Comparison of ENCODE assay signal across 15 cellular contexts in genomic region chr5:166073921-166074838, GRCh38.
"Had no signal": no experiment of that assay in that cellular context is flagged by ENCODE, and none has a peak within 500 bp of the region (broad histone marks: within the 10 kb centered on the region; RNA-seq: fewer than 3 reads in every experiment).

No MANE protein-coding gene starts in this region.

- H3K9me3 Mint-ChIP-seq: nephron progenitor cell had no signal

- H3K27ac Mint-ChIP-seq: activated naive CD4-positive, alpha-beta T cell treated with anti-CD3 and anti-CD28 coated beads, Interleukin-2, amount 10 ng/mL, durations not matched to agents 7 days and 5 days; activated T-helper 17 cell treated with anti-CD3 and anti-CD28 coated beads, Interleukin-2, amount 50 U/mL, for 72 hours; stimulated activated naive CD8-positive, alpha-beta T cell treated with anti-CD3 and anti-CD28 coated beads, Interleukin-15, Interleukin-2, amounts not matched to agents 100 ng/mL and 50 ng/mL, for 24 hours had no signal

- ATAC-seq: activated T-helper 17 cell treated with anti-CD3 and anti-CD28 coated beads, Interleukin-2, amount 50 U/mL, for 72 hours; heart left ventricle; left lobe of liver; pancreas had no signal

- H3K36me3 ChIP-seq: cardiac muscle cell, heart left ventricle, pancreas, upper lobe of left lung had no signal

- DNase-seq: activated CD4-positive, alpha-beta T cell treated with anti-CD3 and anti-CD28 coated beads for 48 hours; activated CD8-positive, alpha-beta memory T cell treated with anti-CD3 and anti-CD28 coated beads for 24 hours; activated naive CD4-positive, alpha-beta T cell treated with anti-CD3 and anti-CD28 coated beads, Interleukin-2, amount 10 ng/mL, durations not matched to agents 7 days and 5 days; effector CD4-positive, alpha-beta T cell; heart left ventricle; nephron progenitor cell; pancreas; stimulated activated CD4-positive, alpha-beta T cell treated with anti-CD3 and anti-CD28 coated beads, Interleukin-4, amount 100 ng/mL, for 1 hour; stimulated activated CD8-positive, alpha-beta memory T cell treated with anti-CD3 and anti-CD28 coated beads, Interleukin-4, amount 100 ng/mL, for 48 hours; T-helper 1 cell; upper lobe of left lung had no signal

- H3K4me3 ChIP-seq: cardiac muscle cell, heart left ventricle, pancreas, upper lobe of left lung had no signal

- H3K4me1 ChIP-seq: heart left ventricle, pancreas, upper lobe of left lung had no signal

- FAIRE-seq: pancreas had no signal

- H3K4me1 Mint-ChIP-seq: activated naive CD4-positive, alpha-beta T cell treated with anti-CD3 and anti-CD28 coated beads, Interleukin-2, amount 10 ng/mL, durations not matched to agents 7 days and 5 days; activated T-helper 17 cell treated with anti-CD3 and anti-CD28 coated beads, Interleukin-2, amount 50 U/mL, for 72 hours had no signal

- H3K27ac ChIP-seq: cardiac muscle cell, heart left ventricle, pancreas, upper lobe of left lung had no signal

- H3K36me3 Mint-ChIP-seq: activated naive CD4-positive, alpha-beta T cell treated with anti-CD3 and anti-CD28 coated beads, Interleukin-2, amount 10 ng/mL, durations not matched to agents 7 days and 5 days had no signal

- H3K4me3 Mint-ChIP-seq: activated naive CD4-positive, alpha-beta T cell treated with anti-CD3 and anti-CD28 coated beads, Interleukin-2, amount 10 ng/mL, durations not matched to agents 7 days and 5 days; activated T-helper 17 cell treated with anti-CD3 and anti-CD28 coated beads, Interleukin-2, amount 50 U/mL, for 72 hours; nephron progenitor cell; stimulated activated naive CD8-positive, alpha-beta T cell treated with anti-CD3 and anti-CD28 coated beads, Interleukin-15, Interleukin-2, amounts not matched to agents 100 ng/mL and 50 ng/mL, for 24 hours had no signal

- H3K27me3 Mint-ChIP-seq: activated naive CD4-positive, alpha-beta T cell treated with anti-CD3 and anti-CD28 coated beads, Interleukin-2, amount 10 ng/mL, durations not matched to agents 7 days and 5 days; activated T-helper 17 cell treated with anti-CD3 and anti-CD28 coated beads, Interleukin-2, amount 50 U/mL, for 72 hours; stimulated activated naive CD8-positive, alpha-beta T cell treated with anti-CD3 and anti-CD28 coated beads, Interleukin-15, Interleukin-2, amounts not matched to agents 100 ng/mL and 50 ng/mL, for 24 hours had no signal

- H3K27me3 ChIP-seq: cardiac muscle cell, heart left ventricle, pancreas, upper lobe of left lung had no signal

- H3K9me3 ChIP-seq: heart left ventricle, pancreas, upper lobe of left lung had no signal
